In genomic region chr2:137996158-137996557, GRCh38 we compare ENCODE assay signal across 2 cellular contexts. TPM values are rescaled to one million over a fixed set of nuclear protein-coding genes. Genes with fewer than 3 reads are reported as not detected.
"Had no signal": no experiment of that assay in that cellular context is flagged by ENCODE, and none has a peak within 500 bp of the region (broad histone marks: within the 10 kb centered on the region; RNA-seq: fewer than 3 reads in every experiment).

No MANE protein-coding gene starts in this region.

RNA-seq across cellular contexts. Expression of gene HNMT, which starts 31.9 kb away (rescaled TPM):
- total RNA-seq: HT1080 had no signal
- polyA plus RNA-seq: IgD-negative memory B cell had no signal
